Comparison of ENCODE assay signal across 3 cellular contexts in genomic region chr4:136551753-136552152, GRCh38.
"Had no signal": no experiment of that assay in that cellular context is flagged by ENCODE, and none has a peak within 500 bp of the region (broad histone marks: within the 10 kb centered on the region; RNA-seq: fewer than 3 reads in every experiment).

No MANE protein-coding gene starts in this region.

- ATAC-seq: GM12878 had no signal

- H3K4me3 ChIP-seq: GM12878 had no signal

- DNase-seq: GDM1, GF-D8 had no signal
